ENCODE assay signal across 8 cellular contexts in the genomic region with DNA sequence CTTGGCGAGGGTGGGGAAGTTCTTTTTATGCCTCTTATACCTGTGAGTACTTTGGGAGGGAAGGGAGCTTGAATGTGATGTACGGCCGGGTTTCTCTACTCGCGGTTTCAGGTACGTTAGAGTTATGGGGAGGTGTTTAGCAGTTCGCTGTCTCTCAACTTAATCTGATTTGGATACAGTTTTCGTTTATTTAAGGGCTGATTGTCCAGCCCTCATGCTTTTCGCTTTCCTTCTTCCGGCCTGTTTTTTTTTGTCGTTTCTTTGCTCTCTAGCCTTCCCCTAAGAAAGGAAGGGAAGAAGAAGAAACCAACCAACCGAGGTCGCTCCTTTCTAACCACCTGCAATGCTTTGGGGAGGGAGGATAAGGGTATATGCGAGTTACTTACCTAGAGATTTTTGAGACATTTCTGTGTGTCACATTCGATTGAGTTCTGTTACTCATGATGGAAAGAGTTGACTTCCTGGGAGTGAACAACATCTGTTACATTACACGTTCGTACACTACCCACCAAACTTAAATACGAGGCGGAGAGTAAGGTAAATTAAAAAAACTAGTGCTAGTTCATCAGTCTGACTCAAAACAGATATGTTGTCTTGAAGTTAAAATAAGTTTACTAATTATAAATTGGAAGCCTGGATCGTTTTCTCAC. TPM values are rescaled to one million over a fixed set of nuclear protein-coding genes. Genes with fewer than 3 reads are reported as not detected.
DNase-seq lines count a peak whose midpoint lies in the region; ATAC-seq lines count a peak whose summit lies in the region.

No MANE protein-coding gene starts in this region.

- H3K27ac Mint-ChIP-seq in stimulated activated naive B cell treated with anti-CD40 and anti-IgM and Interleukin-4, amounts not matched to agents 10 μg/mL and 1 μg/mL and 100 μg/mL, for 72 hours = no peak overlapping the region

- DNase-seq in NCI-H2171 treated with DMSO at 0.1 percent for 48 hours (lab: John Stamatoyannopoulos, UW) (peak; percentile 57), NCI-H2171 (lab: John Stamatoyannopoulos, UW) (no peak), SK-N-DZ (ENCODE audit: low spot score) (peak; percentile 9), glomerular visceral epithelial cell (ENCODE audit: extremely low spot score) (peak; percentile 13), superior temporal gyrus (ENCODE audit: extremely low spot score) (no peak)
- no peak for DNase-seq in stimulated activated naive B cell treated with anti-CD40 and anti-IgM and Interleukin-4, amounts not matched to agents 10 μg/mL and 1 μg/mL and 100 μg/mL, for 72 hours

- no peak overlapping the region for H3K4me3 Mint-ChIP-seq in stimulated activated naive B cell treated with anti-CD40 and anti-IgM and Interleukin-4, amounts not matched to agents 10 μg/mL and 1 μg/mL and 100 μg/mL, for 72 hours

- ATAC-seq in HG03066 (IDR thresholded peaks at IDR 0.05; ENCODE audit: low read depth, unreplicated experiment) (peak; percentile 0), HG03442 (IDR thresholded peaks at IDR 0.05; ENCODE audit: unreplicated experiment) (no peak)
- peak; percentile 0 to 1 for ATAC-seq in stimulated activated naive B cell treated with anti-CD40 and anti-IgM and Interleukin-4, amounts not matched to agents 10 μg/mL and 1 μg/mL and 100 μg/mL, for 72 hours (replicated peaks)

- no peaks in the 10 kb centered on the region for H3K9me3 Mint-ChIP-seq in stimulated activated naive B cell treated with anti-CD40 and anti-IgM and Interleukin-4, amounts not matched to agents 10 μg/mL and 1 μg/mL and 100 μg/mL, for 72 hours

- H3K4me1 Mint-ChIP-seq in stimulated activated naive B cell treated with anti-CD40 and anti-IgM and Interleukin-4, amounts not matched to agents 10 μg/mL and 1 μg/mL and 100 μg/mL, for 72 hours = peaks cover 10 to 35% of the 10 kb centered on the region in 2 donors

- H3K27me3 Mint-ChIP-seq in stimulated activated naive B cell treated with anti-CD40 and anti-IgM and Interleukin-4, amounts not matched to agents 10 μg/mL and 1 μg/mL and 100 μg/mL, for 72 hours = no peaks in the 10 kb centered on the region

- peaks cover 3 to 8% of the 10 kb centered on the region in 2 donors for H3K36me3 Mint-ChIP-seq in stimulated activated naive B cell treated with anti-CD40 and anti-IgM and Interleukin-4, amounts not matched to agents 10 μg/mL and 1 μg/mL and 100 μg/mL, for 72 hours

RNA-seq across cellular contexts. Expression of gene EIF5B, which starts 0.9 kb away (rescaled TPM):
- 14.9 and 15.6 TPM in 2 replicates for polyA plus RNA-seq in SK-N-DZ (2014; cell fraction: cytosol; rRNA removed)
- 28.7 and 48.7 TPM in 2 replicates for polyA plus RNA-seq in SK-N-DZ (2014; cell fraction: nucleus; rRNA removed)

RNA-seq across cellular contexts. Expression of gene TXNDC9, which starts 1.9 kb away (rescaled TPM):
- 65.2 and 67.3 TPM in 2 replicates for polyA plus RNA-seq in SK-N-DZ (2014; cell fraction: cytosol; rRNA removed)
- 50.4 and 58.4 TPM in 2 replicates for polyA plus RNA-seq in SK-N-DZ (2014; cell fraction: nucleus; rRNA removed)

RNA-seq across cellular contexts. Expression of gene LYG1, which starts 37.1 kb away (rescaled TPM):
- 0.30 and 1.0 TPM in 2 replicates for polyA plus RNA-seq in SK-N-DZ (2014; cell fraction: cytosol; rRNA removed)
- polyA plus RNA-seq in SK-N-DZ (2014; cell fraction: nucleus; rRNA removed) = 5.7 and 9.7 TPM in 2 replicates

Comparison
In these comparisons a context has a peak if more than half of its experiments do, and no peak if none do; other contexts are left out.
1. DNase-seq: peak in NCI-H2171 treated with DMSO at 0.1 percent for 48 hours (single experiment), SK-N-DZ (single experiment) and glomerular visceral epithelial cell (single experiment); none in NCI-H2171 (single experiment), stimulated activated naive B cell treated with anti-CD40 and anti-IgM and Interleukin-4, amounts not matched to agents 10 μg/mL and 1 μg/mL and 100 μg/mL, for 72 hours (single experiment) and superior temporal gyrus (single experiment).